ENCODE assay signal across 25 cellular contexts in the genomic region with DNA sequence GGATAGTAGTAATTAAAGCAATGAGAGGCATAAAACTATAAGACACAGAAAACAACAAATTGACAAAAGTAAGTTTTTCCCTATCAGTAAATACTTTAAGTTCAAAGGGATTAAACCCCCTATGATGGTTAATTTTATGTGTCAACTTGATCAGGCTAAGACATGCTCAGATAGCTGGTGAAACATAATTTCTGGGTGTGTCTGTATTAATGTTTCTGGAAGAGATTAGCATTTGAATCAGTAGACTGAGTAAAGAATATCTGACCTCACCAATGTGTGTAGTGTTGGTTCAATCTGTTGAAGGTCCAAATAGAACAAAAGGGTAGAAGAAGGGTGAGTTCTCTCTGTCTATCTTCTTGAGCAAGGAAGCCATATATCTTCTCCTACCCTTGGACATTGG.
DNase-seq lines count a peak whose midpoint lies in the region; ATAC-seq, FAIRE-seq and TF ChIP-seq lines count a peak whose summit lies in the region.
"Had no signal": no experiment of that assay in that cellular context is flagged by ENCODE, and none has a peak within 500 bp of the region (broad histone marks: within the 10 kb centered on the region; RNA-seq: fewer than 3 reads in every experiment).

No MANE protein-coding gene starts in this region.

- TF ChIP-seq POLR2A in K562 (conservative IDR thresholded peaks at IDR 0.05) = no peak
- no peak for TF ChIP-seq POLR2A in esophagus squamous epithelium (IDR thresholded peaks at IDR 0.05)

- TF ChIP-seq EP300 in K562 (IDR thresholded peaks at IDR 0.05; ENCODE audit: low read length) = no peak

- H3K9ac ChIP-seq in K562 (ENCODE audit: insufficient read depth in 1 of 2, low read depth in 2 of 2, low read length in 2 of 2) = no peak overlapping the region
- H3K9ac ChIP-seq: BLaER1 had no signal

- in situ Hi-C loops in K562 (cut with MboI) = no loop called here

- FAIRE-seq in K562 (lab: Jason Lieb, UNC) (no peak), bronchial epithelial cell (lab: Jason Lieb, UNC) (no peak)
- FAIRE-seq: A204.1, G401.6, GM12891, GM19239 had no signal

- no peaks in the 10 kb centered on the region for H3K9me1 ChIP-seq in K562 (ENCODE audit: control insufficient read depth, insufficient read depth, low read length)

- TF ChIP-seq CTCF in K562 (IDR thresholded peaks at IDR 0.05 in 2 of 3, conservative IDR thresholded peaks at IDR 0.05 in 1 of 3; ENCODE audit: insufficient read depth in 2 of 3, low read depth in 1 of 3, low read length in 3 of 3) (no peak), bronchial epithelial cell (IDR thresholded peaks at IDR 0.05; ENCODE audit: insufficient read depth, low read length, severe bottlenecking) (no peak), osteoblast (IDR thresholded peaks at IDR 0.05; ENCODE audit: extremely low read depth, low read depth, low read length) (no peak), esophagus squamous epithelium (IDR thresholded peaks at IDR 0.05) (no peak)

- H3K4me2 ChIP-seq in K562 (ENCODE audit: insufficient read depth, low read length) (no peak overlapping the region), osteoblast (ENCODE audit: insufficient read depth, low read length) (no peak overlapping the region)
- H3K4me2 ChIP-seq: BLaER1 had no signal

- no peaks in the 10 kb centered on the region for H4K20me1 ChIP-seq in K562 (replicated peaks; ENCODE audit: control insufficient read depth, insufficient read depth, low read length)
- no peaks in the 10 kb centered on the region for H4K20me1 ChIP-seq in osteoblast (ENCODE audit: insufficient read depth, low read length)
- H4K20me1 ChIP-seq: BLaER1 had no signal

- intact Hi-C loops in K562 (cut with micrococcal nuclease) (no loop called here), esophagus squamous epithelium (cut with DNase I) (no loop called here)

- H3K4me3 ChIP-seq in K562 (no peak overlapping the region), bronchial epithelial cell (ENCODE audit: low read depth, low read length) (no peak overlapping the region), osteoblast (ENCODE audit: insufficient read depth, low read length) (no peak overlapping the region), esophagus squamous epithelium (no peak overlapping the region)
- H3K4me3 ChIP-seq: BLaER1 had no signal

- H3K4me1 ChIP-seq in K562 (replicated peaks in 1 of 2; ENCODE audit: control insufficient read depth in 2 of 2, insufficient read depth in 2 of 2, low read length in 2 of 2) = no peaks in the 10 kb centered on the region
- H3K4me1 ChIP-seq in osteoblast (ENCODE audit: insufficient read depth, low read length) = no peaks in the 10 kb centered on the region
- no peaks in the 10 kb centered on the region for H3K4me1 ChIP-seq in esophagus squamous epithelium
- H3K4me1 ChIP-seq: BE2C, BLaER1 had no signal

- H3K27me3 ChIP-seq in K562 (ENCODE audit: control insufficient read depth in 2 of 2, insufficient read depth in 2 of 2, low read length in 2 of 2) (no peaks in the 10 kb centered on the region), bronchial epithelial cell (ENCODE audit: control insufficient read depth, insufficient read depth, low read length) (no peaks in the 10 kb centered on the region), osteoblast (ENCODE audit: insufficient read depth, low read length) (no peaks in the 10 kb centered on the region), esophagus squamous epithelium (no peaks in the 10 kb centered on the region)
- H3K27me3 ChIP-seq: BE2C, BLaER1 had no signal

- TF ChIP-seq RAD21 in K562 (CRISPR knock-in tag; conservative IDR thresholded peaks at IDR 0.05 in 1 of 2, IDR thresholded peaks at IDR 0.05 in 1 of 2) = no peak

- H3K79me2 ChIP-seq in K562 (ENCODE audit: control insufficient read depth, insufficient read depth, low read length) = peaks cover 15% of the 10 kb centered on the region; the same call in 2 of the 3 replicates
- no peaks in the 10 kb centered on the region for H3K79me2 ChIP-seq in osteoblast (ENCODE audit: insufficient read depth, low read length)

- H3K36me3 ChIP-seq in K562 (ENCODE audit: control insufficient read depth, insufficient read depth, low read length) (peaks cover 11% of the 10 kb centered on the region; the same call in 2 of the 3 replicates), bronchial epithelial cell (ENCODE audit: control insufficient read depth, insufficient read depth, low read length) (no peaks in the 10 kb centered on the region), osteoblast (ENCODE audit: insufficient read depth, low read length) (no peaks in the 10 kb centered on the region), esophagus squamous epithelium (no peaks in the 10 kb centered on the region)
- H3K36me3 ChIP-seq: BE2C, BLaER1 had no signal

- CTCF ChIA-PET in K562 (lab: Yijun Ruan, JAX; ENCODE audit: low intra/inter-chr PET ratio) = no interaction called here

- ATAC-seq in K562 = peak; percentile 48
- no peak for ATAC-seq in HG03571 (IDR thresholded peaks at IDR 0.05; ENCODE audit: unreplicated experiment)
- no peak for ATAC-seq in GM21786 (IDR thresholded peaks at IDR 0.05; ENCODE audit: unreplicated experiment)

- no TSS peak for BruUV-seq in K562 (replicated peaks; lab: Mats Ljungman, UMichigan)

- H2AFZ ChIP-seq in K562 (ENCODE audit: low read depth, low read length) = no peak overlapping the region
- H2AFZ ChIP-seq in osteoblast (ENCODE audit: low read length) = no peak overlapping the region

- POLR2A ChIA-PET in K562 (lab: Yijun Ruan, JAX) = no interaction called here

- H3K27ac ChIP-seq in K562 (ENCODE audit: extremely low read depth, low read depth, low read length) (no peak overlapping the region), epithelial cell of prostate (peak overlapping the region; percentile 11), osteoblast (ENCODE audit: low read depth, low read length) (no peak overlapping the region), esophagus squamous epithelium (peak overlapping the region in 2 of 4 donors; percentile 16 to 30)
- H3K27ac ChIP-seq: BLaER1 had no signal

- DNase-seq in K562 (ENCODE audit: extremely low read depth in 1 of 4, low spot score in 3 of 4) = no peak
- DNase-seq in bronchial epithelial cell (ENCODE audit: low read depth) = peak; percentile 67
- no peak for DNase-seq in epithelial cell of prostate (ENCODE audit: low read depth, low spot score)
- DNase-seq in osteoblast (ENCODE audit: insufficient read length, low spot score, missing footprints) = peak; percentile 1
- DNase-seq in esophagus squamous epithelium (lab: John Stamatoyannopoulos, UW) = no peak
- DNase-seq: 8988T; ACHN; BE2C; C1 segment of cervical spinal cord; CD4-positive, alpha-beta memory T cell; CD4-positive, CD25-positive, alpha-beta regulatory T cell; CD8-positive, alpha-beta memory T cell; COR-L47; DMS 273 treated with DMSO at 0.1 percent for 48 hours; DMS153; DMS53; DMS79 treated with DMSO at 0.1 percent for 48 hours; GF-D8 had no signal

- no peaks in the 10 kb centered on the region; the same call in 1 of the 2 replicates for H3K9me3 ChIP-seq in K562 (replicated peaks; ENCODE audit: control insufficient read depth, insufficient read depth, low read depth, low read length)
- peaks cover 2% of the 10 kb centered on the region for H3K9me3 ChIP-seq in osteoblast (ENCODE audit: low read depth, low read length)
- H3K9me3 ChIP-seq in esophagus squamous epithelium = no peaks in the 10 kb centered on the region
- H3K9me3 ChIP-seq: BE2C, BLaER1 had no signal

TF ChIP-seq in K562, 482 proteins besides CTCF, POLR2A, EP300 and RAD21 (continues in another document):
- no peak for TF ChIP-seq ZNF239 (CRISPR knock-in tag; IDR thresholded peaks at IDR 0.05)

Comparison
In these comparisons a context has a peak if more than half of its experiments do, and no peak if none do; other contexts are left out.
1. DNase-seq: peak in bronchial epithelial cell (single experiment) and osteoblast (single experiment); none in K562 (0 of 4), epithelial cell of prostate (single experiment) and esophagus squamous epithelium (single experiment).